8 cellular contexts compared by ENCODE assay signal in the genomic region with DNA sequence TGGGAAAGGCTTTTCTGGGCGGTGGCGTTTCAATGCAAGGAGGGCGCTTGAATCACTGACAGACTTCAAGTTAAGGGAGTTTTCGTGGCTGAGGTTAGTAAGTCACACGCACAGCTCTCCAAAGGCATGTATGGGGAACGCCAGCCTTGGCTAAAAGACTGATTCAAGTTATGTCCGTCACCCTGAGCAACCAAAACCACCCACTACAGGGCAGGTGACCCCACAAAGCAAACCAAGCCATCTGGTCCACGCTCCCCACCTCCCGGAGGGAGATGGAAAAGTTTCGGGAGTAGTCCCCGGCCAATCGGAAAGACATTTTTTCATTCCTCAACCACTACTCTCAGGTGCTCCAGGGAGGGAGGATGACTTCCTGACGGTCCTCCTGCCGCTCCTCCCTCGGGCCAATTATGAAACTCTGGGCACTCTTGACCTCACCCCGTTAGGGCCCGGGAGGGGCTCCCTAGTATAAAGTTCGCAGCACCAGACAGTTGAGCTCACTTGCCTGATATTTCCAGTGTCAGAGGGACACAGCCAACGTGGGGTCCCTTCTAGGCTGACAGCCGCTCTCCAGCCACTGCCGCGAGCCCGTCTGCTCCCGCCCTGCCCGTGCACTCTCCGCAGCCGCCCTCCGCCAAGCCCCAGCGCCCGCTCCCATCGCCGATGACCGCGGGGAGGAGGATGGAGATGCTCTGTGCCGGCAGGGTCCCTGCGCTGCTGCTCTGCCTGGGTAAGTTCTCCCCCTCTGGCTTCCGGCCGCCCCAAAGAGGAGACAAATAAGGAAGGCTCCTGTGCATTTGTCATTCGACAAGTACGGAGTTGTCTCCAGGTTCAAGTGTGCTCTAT. TPM values are rescaled to one million over a fixed set of nuclear protein-coding genes. Genes with fewer than 3 reads are reported as not detected.
A peak's percentile ranks its signal among the peaks of the same experiment; 100 is the strongest.
DNase-seq lines count a peak whose midpoint lies in the region; ATAC-seq, FAIRE-seq and TF ChIP-seq lines count a peak whose summit lies in the region.

A gene with protein sequence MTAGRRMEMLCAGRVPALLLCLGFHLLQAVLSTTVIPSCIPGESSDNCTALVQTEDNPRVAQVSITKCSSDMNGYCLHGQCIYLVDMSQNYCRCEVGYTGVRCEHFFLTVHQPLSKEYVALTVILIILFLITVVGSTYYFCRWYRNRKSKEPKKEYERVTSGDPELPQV (plus strand): TSS at position 497 of the 843 bp plus-strand sequence. CDS start 164 bp downstream, at position 661.

- dilution Hi-C loops in endothelial cell of umbilical vein (cut with MboI; ENCODE audit: extremely low pct_ligation_motif_present, low sequenced_read_pairs): no loop called here

- H3K9me3 Mint-ChIP-seq in type B pancreatic cell: no peaks in the 10 kb centered on the region

- H4K20me1 ChIP-seq in endothelial cell of umbilical vein (replicated peaks; ENCODE audit: control insufficient read depth, extremely low read depth, insufficient read depth, low read length): no peaks in the 10 kb centered on the region

- H3K4me1 ChIP-seq in Peyer's patch: peaks cover 0 to 20% (median 0%) of the 10 kb centered on the region in 4 donors
- no peaks in the 10 kb centered on the region for H3K4me1 ChIP-seq in endothelial cell of umbilical vein (ENCODE audit: control insufficient read depth, extremely low read depth, insufficient read depth, low read length)
- peaks cover 3% of the 10 kb centered on the region for H3K4me1 ChIP-seq in mucosa of descending colon (ENCODE audit: low read depth)

- H3K36me3 Mint-ChIP-seq in type B pancreatic cell: no peaks in the 10 kb centered on the region

- intact Hi-C loops in endothelial cell of umbilical vein (cut with micrococcal nuclease): loop anchor here (1.0 to 2.0 kb wide), 2 partner anchors 8 to 44 kb away; no protein-coding TSS in a partner anchor
- intact Hi-C loops in mucosa of descending colon (cut with DNase I, micrococcal nuclease): no loop called here

- peak; percentile 41 for ATAC-seq in GM18498 (IDR thresholded peaks at IDR 0.05; ENCODE audit: unreplicated experiment)
- ATAC-seq in HG02588 (IDR thresholded peaks at IDR 0.05; ENCODE audit: unreplicated experiment): peak; percentile 41
- peak; percentile 70 for ATAC-seq in mucosa of descending colon

- no peaks in the 10 kb centered on the region for H3K4me1 Mint-ChIP-seq in type B pancreatic cell (ENCODE audit: unreplicated experiment)

- H3K27me3 Mint-ChIP-seq in type B pancreatic cell: peaks cover 53% of the 10 kb centered on the region

- CTCF ChIA-PET in endothelial cell of umbilical vein (lab: Charles Lee): interaction anchor here (1.0 to 3.2 kb wide), 9 partner anchors 13 to 791 kb away, joined by 3 to 19 read pairs (median 6); partner anchors contain the start of gene AREG

- FAIRE-seq in endothelial cell of umbilical vein (lab: Jason Lieb, UNC): peak; percentile 62

- H3K27ac ChIP-seq in Peyer's patch (peak within 1 kb of the TSS in 2 of 4 donors; percentile 6 to 26), endothelial cell of umbilical vein (ENCODE audit: insufficient read depth, low read depth, low read length) (no peak within 1 kb of the TSS)

- H3K79me2 ChIP-seq in endothelial cell of umbilical vein (ENCODE audit: control insufficient read depth, insufficient read depth, low read length): no peaks in the 10 kb centered on the region

- no peak within 1 kb of the TSS for H3K9ac ChIP-seq in endothelial cell of umbilical vein (replicated peaks; ENCODE audit: extremely low read depth, insufficient read depth, low read length)

- peak within 1 kb of the TSS; percentile 62 for H3K27ac Mint-ChIP-seq in type B pancreatic cell

- TF ChIP-seq POLR2A in Peyer's patch (IDR thresholded peaks at IDR 0.05) (peak in 1 of 2 donors; percentile 40), endothelial cell of umbilical vein (IDR thresholded peaks at IDR 0.05; ENCODE audit: low read depth, low read length) (no peak)

- H2AFZ ChIP-seq in endothelial cell of umbilical vein (ENCODE audit: low read depth, low read length): peak within 1 kb of the TSS; percentile 82

- H3K36me3 ChIP-seq in Peyer's patch (no peaks in the 10 kb centered on the region), endothelial cell of umbilical vein (ENCODE audit: control insufficient read depth in 2 of 2, extremely low read depth in 1 of 2, insufficient read depth in 2 of 2, low read length in 2 of 2) (no peaks in the 10 kb centered on the region), mucosa of descending colon (ENCODE audit: low read depth) (no peaks in the 10 kb centered on the region)

- H3K4me3 ChIP-seq in Peyer's patch (peak within 1 kb of the TSS; percentile 7 to 59 (median 32)), endothelial cell of umbilical vein (replicated peaks in 1 of 3; ENCODE audit: insufficient read depth in 1 of 3, low read depth in 1 of 3, low read length in 3 of 3) (peak within 1 kb of the TSS; percentile 35 to 63 (median 38)), mucosa of descending colon (no peak within 1 kb of the TSS)

- peak within 1 kb of the TSS; percentile 89 for H3K4me3 Mint-ChIP-seq in type B pancreatic cell

- H3K9me1 ChIP-seq in endothelial cell of umbilical vein (replicated peaks; ENCODE audit: control insufficient read depth, extremely low read depth, insufficient read depth, low read length): no peaks in the 10 kb centered on the region

- peak within 1 kb of the TSS; percentile 61 for H3K4me2 ChIP-seq in endothelial cell of umbilical vein (ENCODE audit: insufficient read depth, low read length)

- H3K27me3 ChIP-seq in Peyer's patch (no peaks in the 10 kb centered on the region), endothelial cell of umbilical vein (ENCODE audit: control insufficient read depth in 2 of 2, insufficient read depth in 2 of 2, low read length in 2 of 2) (no peaks in the 10 kb centered on the region)

- no peak for TF ChIP-seq CTCF in Peyer's patch (IDR thresholded peaks at IDR 0.05)
- no peak for TF ChIP-seq CTCF in endothelial cell of umbilical vein (IDR thresholded peaks at IDR 0.05; ENCODE audit: extremely low read depth in 1 of 2, insufficient read depth in 1 of 2, low read depth in 1 of 2, low read length in 2 of 2)
- TF ChIP-seq CTCF in mucosa of descending colon (IDR thresholded peaks at IDR 0.05): no peak
- no peak for TF ChIP-seq CTCF in type B pancreatic cell (conservative IDR thresholded peaks at IDR 0.05)

- H3K9me3 ChIP-seq in Peyer's patch (no peaks in the 10 kb centered on the region), endothelial cell of umbilical vein (replicated peaks; ENCODE audit: control insufficient read depth, insufficient read depth, low read length) (no peaks in the 10 kb centered on the region), mucosa of descending colon (no peaks in the 10 kb centered on the region)

- DNase-seq in Peyer's patch (peak in 2 of 3 donors; percentile 64 to 65), endothelial cell of umbilical vein (ENCODE audit: low read depth, low spot score) (peak; percentile 36), mucosa of descending colon (peak; percentile 24 to 64 (median 64)), type B pancreatic cell (ENCODE audit: extremely low spot score, unreplicated experiment) (peak; percentile 70), NCI-H1092 treated with DMSO at 0.1 percent for 48 hours (lab: John Stamatoyannopoulos, UW) (no peak), mesenteric fat pad (ENCODE audit: low spot score) (no peak)

- no TSS peak for BruUV-seq in endothelial cell of umbilical vein (replicated peaks; lab: Mats Ljungman, UMichigan)

- POLR2A ChIA-PET in endothelial cell of umbilical vein (lab: Charles Lee): no interaction called here

TF ChIP-seq in endothelial cell of umbilical vein, 7 proteins besides CTCF, POLR2A, EP300 and RAD21:
- no peak for TF ChIP-seq MYC (IDR thresholded peaks at IDR 0.05; ENCODE audit: low read depth, low read length)
- TF ChIP-seq POLR2AphosphoS5 (IDR thresholded peaks at IDR 0.05; ENCODE audit: insufficient read depth, low read depth, low read length): no peak
- no peak for TF ChIP-seq FOS (IDR thresholded peaks at IDR 0.05; ENCODE audit: borderline replicate concordance, insufficient read depth, low read length)
- no peak for TF ChIP-seq JUN (IDR thresholded peaks at IDR 0.05; ENCODE audit: borderline replicate concordance, insufficient read depth, insufficient read length, low read depth)
- TF ChIP-seq GATA2 (IDR thresholded peaks at IDR 0.05; ENCODE audit: insufficient read depth, insufficient read length, low read depth, low read length): no peak
- no peak for TF ChIP-seq EZH2 (IDR thresholded peaks at IDR 0.05; ENCODE audit: borderline replicate concordance, low read depth, low read length, severe bottlenecking)
- TF ChIP-seq, protein P1, sequence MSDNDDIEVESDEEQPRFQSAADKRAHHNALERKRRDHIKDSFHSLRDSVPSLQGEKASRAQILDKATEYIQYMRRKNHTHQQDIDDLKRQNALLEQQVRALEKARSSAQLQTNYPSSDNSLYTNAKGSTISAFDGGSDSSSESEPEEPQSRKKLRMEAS (IDR thresholded peaks at IDR 0.05; ENCODE audit: insufficient read depth, insufficient read length): no peak
TF ChIP-seq in endothelial cell of umbilical vein: peak in this region for 0.

RNA-seq across cellular contexts. Expression of the gene that starts here (rescaled TPM):
- total RNA-seq in Peyer's patch (1 to 10 TPM in 3 of 4 donors, not detected in 1; 1.1 to 2.8 (median 1.7) TPM), endothelial cell of umbilical vein (not detected in 2 replicates), mucosa of descending colon (1 to 10 TPM; 1.5 to 8.8 (median 2.3) TPM), type B pancreatic cell (ENCODE audit: low replicate concordance) (3.1 and 4.4 TPM in 2 replicates), mesenteric fat pad (4.1 TPM)
- polyA plus RNA-seq in endothelial cell of umbilical vein: not detected in 2 replicates
- not detected in 2 replicates for polyA plus RNA-seq in endothelial cell of umbilical vein (2011; cell fraction: cytosol; rRNA removed)
- 0.05 TPM in 1 of 2 replicates, not detected in the other for polyA plus RNA-seq in endothelial cell of umbilical vein (2011; cell fraction: nucleus; rRNA removed)
- polyA plus RNA-seq in endothelial cell of umbilical vein (2012): 0.08 TPM in 1 of 2 replicates, not detected in the other
- polyA minus RNA-seq in endothelial cell of umbilical vein: 0.04 TPM in 1 of 2 replicates, not detected in the other
- polyA minus RNA-seq in endothelial cell of umbilical vein (2011; cell fraction: cytosol; rRNA and poly(A)+ RNA removed): not detected
- not detected in 2 replicates for polyA minus RNA-seq in endothelial cell of umbilical vein (2011; cell fraction: nucleus; rRNA and poly(A)+ RNA removed)

Comparison
In these comparisons a context has a peak if more than half of its experiments do, and no peak if none do; other contexts are left out.
1. Peak in DNase-seq, H3K4me3 ChIP-seq and H3K4me2 ChIP-seq in endothelial cell of umbilical vein; RNA of the gene not detected or under 1 TPM.
2. DNase-seq: peak in Peyer's patch (2 of 3), mucosa of descending colon (3 of 3) and type B pancreatic cell (single experiment); none in NCI-H1092 treated with DMSO at 0.1 percent for 48 hours (single experiment) and mesenteric fat pad (single experiment).
3. Peak in every context shown above with its lines, with median percentiles within 50 percentile points of each other: ATAC-seq.